Comparison of ENCODE assay signal across 8 cellular contexts in genomic region chr7:518630-519428, GRCh38. TPM values are rescaled to one million over a fixed set of nuclear protein-coding genes. Genes with fewer than 3 reads are reported as not detected.
DNase-seq lines count a peak whose midpoint lies in the region; ATAC-seq and TF ChIP-seq lines count a peak whose summit lies in the region.

No MANE protein-coding gene starts in this region.

- peak overlapping the region; percentile 88 for H3K4me3 Mint-ChIP-seq in activated naive CD4-positive, alpha-beta T cell treated with anti-CD3 and anti-CD28 coated beads, Interleukin-2, amount 50 U/mL, for 24 hours
- peak overlapping the region; percentile 89 for H3K4me3 Mint-ChIP-seq in nephron progenitor cell

- TF ChIP-seq POLR2A in gastroesophageal sphincter (IDR thresholded peaks at IDR 0.05) (peak; percentile 63 to 77), upper lobe of left lung (IDR thresholded peaks at IDR 0.05) (peak in 2 of 4 donors; percentile 60 to 71)

- no peaks in the 10 kb centered on the region for H3K9me3 Mint-ChIP-seq in activated naive CD4-positive, alpha-beta T cell treated with anti-CD3 and anti-CD28 coated beads, Interleukin-2, amount 50 U/mL, for 24 hours
- no peaks in the 10 kb centered on the region for H3K9me3 Mint-ChIP-seq in nephron progenitor cell

- 0% methylated on average over 3 of the region's 84 CpGs; no CpG with 5 or more reads in 1 of the 2 donors for WGBS in gastroesophageal sphincter (ENCODE audit: low coverage in 1 of 2), 2 donors
- 0 to 2% methylated on average over 10 to 68 of the region's 84 CpGs for WGBS in upper lobe of left lung, 2 donors

- TF ChIP-seq EP300 in gastroesophageal sphincter (IDR thresholded peaks at IDR 0.05) = no peak
- no peak for TF ChIP-seq EP300 in upper lobe of left lung (IDR thresholded peaks at IDR 0.05)

- H3K4me3 ChIP-seq in gastroesophageal sphincter (peak overlapping the region; percentile 53 to 77), upper lobe of left lung (peak overlapping the region; percentile 70 to 85 (median 79))

- H3K27ac ChIP-seq in gastroesophageal sphincter (peak overlapping the region; percentile 72 to 98 (median 96)), upper lobe of left lung (peak overlapping the region; percentile 82 to 91 (median 86))

- H3K27me3 Mint-ChIP-seq in activated naive CD4-positive, alpha-beta T cell treated with anti-CD3 and anti-CD28 coated beads, Interleukin-2, amount 50 U/mL, for 24 hours = peaks cover 16% of the 10 kb centered on the region
- H3K27me3 Mint-ChIP-seq in nephron progenitor cell (ENCODE audit: low read depth, poor library complexity) = peaks cover 55% of the 10 kb centered on the region

- peak; percentile 61 for ATAC-seq in gastroesophageal sphincter
- ATAC-seq in upper lobe of left lung (ENCODE audit: low FRiP score in 2 of 2) = peak; percentile 50 to 68
- ATAC-seq in GM21737 (IDR thresholded peaks at IDR 0.05; ENCODE audit: unreplicated experiment) = no peak

- peak in 2 of 4 experiments; percentile 12 to 18 for TF ChIP-seq CTCF in gastroesophageal sphincter (IDR thresholded peaks at IDR 0.05)
- no peak for TF ChIP-seq CTCF in nephron progenitor cell (IDR thresholded peaks at IDR 0.05)
- peak in 3 of 6 experiments; percentile 16 to 40 (median 38) for TF ChIP-seq CTCF in upper lobe of left lung (IDR thresholded peaks at IDR 0.05)

- H3K9me3 ChIP-seq in gastroesophageal sphincter (no peaks in the 10 kb centered on the region), upper lobe of left lung (no peaks in the 10 kb centered on the region)

- peaks cover 1% of the 10 kb centered on the region for H3K36me3 Mint-ChIP-seq in activated naive CD4-positive, alpha-beta T cell treated with anti-CD3 and anti-CD28 coated beads, Interleukin-2, amount 50 U/mL, for 24 hours
- no peaks in the 10 kb centered on the region for H3K36me3 Mint-ChIP-seq in nephron progenitor cell (ENCODE audit: low read depth)

- H3K36me3 ChIP-seq in gastroesophageal sphincter (no peaks in the 10 kb centered on the region), upper lobe of left lung (no peaks in the 10 kb centered on the region)

- H3K27ac Mint-ChIP-seq in activated naive CD4-positive, alpha-beta T cell treated with anti-CD3 and anti-CD28 coated beads, Interleukin-2, amount 50 U/mL, for 24 hours = no peak overlapping the region
- no peak overlapping the region for H3K27ac Mint-ChIP-seq in nephron progenitor cell

- peak; percentile 50 for DNase-seq in activated naive CD4-positive, alpha-beta T cell treated with Interleukin-2 at 50 U/mL for 16 hours
- DNase-seq in activated naive CD4-positive, alpha-beta T cell (lab: John Stamatoyannopoulos, UW) = no peak
- DNase-seq in NCI-H2196 treated with DMSO at 0.1 percent for 48 hours (lab: John Stamatoyannopoulos, UW; ENCODE audit: unreplicated experiment) (peak; percentile 67), nephron progenitor cell (peak; percentile 83), upper lobe of left lung (peak; percentile 81 to 94)

- H3K4me1 Mint-ChIP-seq in activated naive CD4-positive, alpha-beta T cell treated with anti-CD3 and anti-CD28 coated beads, Interleukin-2, amount 50 U/mL, for 24 hours = peaks cover 14% of the 10 kb centered on the region
- H3K4me1 Mint-ChIP-seq in nephron progenitor cell = peaks cover 32% of the 10 kb centered on the region

- peaks cover 13% of the 10 kb centered on the region for H3K27me3 ChIP-seq in gastroesophageal sphincter
- H3K27me3 ChIP-seq in upper lobe of left lung = peaks cover 0 to 42% (median 16%) of the 10 kb centered on the region in 4 donors

- peaks cover 0 to 80% (median 37%) of the 10 kb centered on the region in 3 donors for H3K4me1 ChIP-seq in gastroesophageal sphincter
- H3K4me1 ChIP-seq in upper lobe of left lung = peaks cover 42 to 88% (median 66%) of the 10 kb centered on the region in 4 donors

RNA-seq across cellular contexts. Expression of gene PDGFA, which starts 0.8 kb away (rescaled TPM):
- total RNA-seq in gastroesophageal sphincter (100 to 1,000 TPM in 2 of 4 donors, 10 to 100 TPM in 2; 66.0 to 162 (median 120) TPM), upper lobe of left lung (10 to 100 TPM; 23.0 to 73.3 (median 44.6) TPM)

Comparison
In these comparisons a context has a peak if more than half of its experiments do, and no peak if none do; other contexts are left out.
1. DNase-seq: peak in activated naive CD4-positive, alpha-beta T cell treated with Interleukin-2 at 50 U/mL for 16 hours (single experiment), NCI-H2196 treated with DMSO at 0.1 percent for 48 hours (single experiment), nephron progenitor cell (single experiment) and upper lobe of left lung (2 of 2); none in activated naive CD4-positive, alpha-beta T cell (0 of 4).